ENCODE assay signal across 4 cellular contexts in genomic region chr16:2809149-2809760, GRCh38. TPM values are rescaled to one million over a fixed set of nuclear protein-coding genes. Genes with fewer than 3 reads are reported as not detected.
"Had no signal": no experiment of that assay in that cellular context is flagged by ENCODE, and none has a peak within 500 bp of the region (broad histone marks: within the 10 kb centered on the region; RNA-seq: fewer than 3 reads in every experiment).

No MANE protein-coding gene starts in this region.

- H3K4me3 ChIP-seq: GM12878 had no signal

- ATAC-seq: GM12878 had no signal

- DNase-seq: GDM1, GF-D8 had no signal

RNA-seq across cellular contexts. Expression of gene PRSS21, which starts 7.8 kb away (rescaled TPM):
- total RNA-seq: G401 had no signal

RNA-seq across cellular contexts. Expression of gene PRSS41, which starts 11.0 kb away (rescaled TPM):
- total RNA-seq: G401, GM12878 had no signal

RNA-seq across cellular contexts. Expression of gene ZG16B, which starts 20.8 kb away (rescaled TPM):
- total RNA-seq: G401 had no signal

RNA-seq across cellular contexts. Expression of gene PRSS33, which starts 21.9 kb away (rescaled TPM):
- total RNA-seq: GM12878 had no signal
